Comparison of ENCODE assay signal across 1 cellular context in genomic region chr13:26929971-26930730, GRCh38.
A peak's percentile ranks its signal among the peaks of the same experiment; 100 is the strongest.
TF ChIP-seq lines count a peak whose summit lies in the region.

No MANE protein-coding gene starts in this region.

TF ChIP-seq in HEK293, 187 proteins besides CTCF, POLR2A, EP300 and RAD21 (continued from another document):
- 0 out of 2 replicates have a peak, but pooled peaks have one; percentile 20 for TF ChIP-seq ZNF184 (tag by site-specific recombination; IDR thresholded peaks at IDR 0.05)
- TF ChIP-seq ZNF174 (tag by site-specific recombination; IDR thresholded peaks at IDR 0.05): no peak
- peak; percentile 93 for TF ChIP-seq ZBTB21 (tag by site-specific recombination; IDR thresholded peaks at IDR 0.05)
- peak; percentile 85 for TF ChIP-seq ZNF654 (tag by site-specific recombination; IDR thresholded peaks at IDR 0.05; ENCODE audit: low read depth)
- peak; percentile 48 for TF ChIP-seq ZNF335 (tag by site-specific recombination; conservative IDR thresholded peaks at IDR 0.05)
- TF ChIP-seq ZNF223 (tag by site-specific recombination; IDR thresholded peaks at IDR 0.05): no peak
